17 cellular contexts compared by ENCODE assay signal in genomic region chr1:201660931-201661822, GRCh38.
DNase-seq lines count a peak whose midpoint lies in the region; ATAC-seq and TF ChIP-seq lines count a peak whose summit lies in the region.
"Had no signal": no experiment of that assay in that cellular context is flagged by ENCODE, and none has a peak within 500 bp of the region (broad histone marks: within the 10 kb centered on the region; RNA-seq: fewer than 3 reads in every experiment).

No MANE protein-coding gene starts in this region.

- H3K27me3 ChIP-seq in IMR-90 (ENCODE audit: control insufficient read depth, insufficient read depth, low read length) (no peaks in the 10 kb centered on the region), mesenchymal stem cell (ENCODE audit: control insufficient read depth in 1 of 2, insufficient read depth in 1 of 2, low read length in 2 of 2) (no peaks in the 10 kb centered on the region)

- H4K8ac ChIP-seq in IMR-90 (ENCODE audit: low read depth in 2 of 2, low read length in 2 of 2) (no peak overlapping the region), mesenchymal stem cell (ENCODE audit: low read length) (no peak overlapping the region)

- H2AK5ac ChIP-seq in IMR-90 (ENCODE audit: low read depth, low read length) (no peak overlapping the region), mesenchymal stem cell (ENCODE audit: low read length, severe bottlenecking) (no peak overlapping the region)

- H2AK9ac ChIP-seq in IMR-90 (replicated peaks; ENCODE audit: low read depth, low read length, poor library complexity) = no peak overlapping the region

- DNase-seq in D341Med (ENCODE audit: low spot score) = peak; percentile 60
- peak; percentile 50 for DNase-seq in IMR-90
- peak; percentile 56 for DNase-seq in amniotic epithelial cell (ENCODE audit: low read depth)
- DNase-seq in mesenchymal stem cell = peak; percentile 31
- no peak for DNase-seq in NCI-H748 (lab: John Stamatoyannopoulos, UW; ENCODE audit: unreplicated experiment)
- no peak for DNase-seq in activated CD4-positive, alpha-beta T cell treated with anti-CD3 and anti-CD28 coated beads for 4 hours
- DNase-seq: CD4-positive, alpha-beta memory T cell; DND-41; H9; NCI-H1436 treated with DMSO at 0.1 percent for 48 hours; NCI-H2081; NCI-H526 treated with DMSO at 0.1 percent for 48 hours had no signal

- no peak overlapping the region for H3K4ac ChIP-seq in IMR-90 (ENCODE audit: low read depth, low read length)
- H3K4ac ChIP-seq in mesenchymal stem cell (ENCODE audit: low read depth in 1 of 2, low read length in 2 of 2) = no peak overlapping the region

- H3K36me3 ChIP-seq in IMR-90 (ENCODE audit: control insufficient read depth, insufficient read depth, low read length) (peaks cover 24% of the 10 kb centered on the region), mesenchymal stem cell (ENCODE audit: control insufficient read depth in 1 of 2, insufficient read depth in 2 of 2, low read depth in 1 of 2, low read length in 2 of 2) (peaks cover 19 to 69% of the 10 kb centered on the region in 2 experiments)

- dilution Hi-C loops in IMR-90 (cut with HindIII; ENCODE audit: low sequenced_read_pairs, unreplicated experiment) = no loop called here

- intact Hi-C loops in IMR-90 (cut with micrococcal nuclease) = no loop called here

- 100% methylated on average over 2 of the region's 7 CpGs; no CpG with 5 or more reads in 1 of the 2 experiments for WGBS in IMR-90 (ENCODE audit: extremely low coverage in 2 of 2, insufficient read length in 1 of 2), 2 experiments
- WGBS in mesenchymal stem cell = 92% methylated on average over 6 of the region's 7 CpGs

- H2AFZ ChIP-seq in IMR-90 (replicated peaks; ENCODE audit: low read length, poor library complexity) = no peak overlapping the region
- H2AFZ ChIP-seq in mesenchymal stem cell (ENCODE audit: low read depth, low read length) = no peak overlapping the region

- H3K4me3 ChIP-seq in IMR-90 (ENCODE audit: insufficient read depth, low read depth, low read length) (no peak overlapping the region), mesenchymal stem cell (ENCODE audit: insufficient read depth in 1 of 2, low read depth in 1 of 2, low read length in 2 of 2) (no peak overlapping the region)
- H3K4me3 ChIP-seq: SK-N-MC had no signal

- peaks cover 100% of the 10 kb centered on the region for H4K20me1 ChIP-seq in IMR-90 (ENCODE audit: insufficient read depth, low read length)

- CTCF ChIA-PET in IMR-90 (lab: Yijun Ruan, JAX) = no interaction called here

- H3K18ac ChIP-seq in IMR-90 (ENCODE audit: low read depth, low read length) (no peak overlapping the region), mesenchymal stem cell (ENCODE audit: low read depth in 1 of 2, low read length in 2 of 2) (no peak overlapping the region)

- H2BK5ac ChIP-seq in IMR-90 (ENCODE audit: low read depth, low read length, poor library complexity, severe bottlenecking) (no peak overlapping the region), mesenchymal stem cell (ENCODE audit: low read depth, low read length, poor library complexity, severe bottlenecking) (no peak overlapping the region)

- no peak overlapping the region for H3K14ac ChIP-seq in IMR-90 (replicated peaks; ENCODE audit: low read depth, low read length)
- H3K14ac ChIP-seq in mesenchymal stem cell (ENCODE audit: low read length in 2 of 2) = no peak overlapping the region

- H3K9ac ChIP-seq in IMR-90 (ENCODE audit: low read depth, low read length) (no peak overlapping the region), mesenchymal stem cell (ENCODE audit: low read length) (no peak overlapping the region)

- H2BK12ac ChIP-seq in mesenchymal stem cell (ENCODE audit: low read length in 2 of 2) = no peak overlapping the region

- H4K91ac ChIP-seq in IMR-90 (ENCODE audit: insufficient read depth, low read depth, low read length) = no peak overlapping the region
- H4K91ac ChIP-seq in mesenchymal stem cell (ENCODE audit: low read length) = no peak overlapping the region

- no peak overlapping the region for H4K5ac ChIP-seq in IMR-90 (ENCODE audit: low read depth, low read length)

- no peak overlapping the region for H3K23ac ChIP-seq in IMR-90 (ENCODE audit: low read depth, low read length)
- peak overlapping the region in 1 of 2 experiments; percentile 26 for H3K23ac ChIP-seq in mesenchymal stem cell (ENCODE audit: low read length in 2 of 2)

- TF ChIP-seq CTCF in IMR-90 (conservative IDR thresholded peaks at IDR 0.05; ENCODE audit: low read depth, low read length) = no peak

- no peak overlapping the region for H3K56ac ChIP-seq in IMR-90 (ENCODE audit: extremely low read depth, insufficient read depth, low read length)

- H2BK120ac ChIP-seq in IMR-90 (ENCODE audit: low read depth, low read length) (no peak overlapping the region), mesenchymal stem cell (ENCODE audit: low read depth, low read length) (no peak overlapping the region)

- in situ Hi-C loops in IMR-90 (cut with MboI; ENCODE audit: low sequenced_read_pairs) = no loop called here

- no peak overlapping the region for H2BK20ac ChIP-seq in IMR-90 (ENCODE audit: low read depth, low read length)

- H3K4me1 ChIP-seq in IMR-90 (ENCODE audit: control insufficient read depth, insufficient read depth, low read length) (peaks cover 16% of the 10 kb centered on the region; the same call in 1 of the 2 replicates), mesenchymal stem cell (ENCODE audit: control insufficient read depth, insufficient read depth, low read depth, low read length) (peaks cover 8% of the 10 kb centered on the region)

- H2BK15ac ChIP-seq in IMR-90 (ENCODE audit: low read depth, low read length) = no peak overlapping the region
- no peak overlapping the region for H2BK15ac ChIP-seq in mesenchymal stem cell (ENCODE audit: low read depth, poor library complexity, severe bottlenecking)

- H3K4me2 ChIP-seq in IMR-90 (ENCODE audit: low read depth, low read length) = no peak overlapping the region
- H3K4me2 ChIP-seq in mesenchymal stem cell (ENCODE audit: low read length, poor library complexity, severe bottlenecking) = no peak overlapping the region

- H3K27ac ChIP-seq in IMR-90 (ENCODE audit: insufficient read depth, low read length) (no peak overlapping the region), mesenchymal stem cell (ENCODE audit: low read length, poor library complexity, severe bottlenecking) (no peak overlapping the region)
- H3K27ac ChIP-seq: SK-N-MC had no signal

- BruUV-seq in IMR-90 (replicated peaks; lab: Mats Ljungman, UMichigan) = no TSS peak

- H3K9me3 ChIP-seq in IMR-90 (ENCODE audit: control insufficient read depth, insufficient read depth, low read length) (no peaks in the 10 kb centered on the region), mesenchymal stem cell (ENCODE audit: control insufficient read depth, low read length) (no peaks in the 10 kb centered on the region)

- no peak for TF ChIP-seq RAD21 in IMR-90 (IDR thresholded peaks at IDR 0.05; ENCODE audit: low read length)

- POLR2A ChIA-PET in IMR-90 (lab: Charles Lee; ENCODE audit: unreplicated experiment) = no interaction called here

- H3K79me1 ChIP-seq in IMR-90 (ENCODE audit: low read depth in 1 of 2, low read length in 2 of 2) (peaks cover 33 to 100% of the 10 kb centered on the region in 2 experiments), mesenchymal stem cell (replicated peaks; ENCODE audit: low read length, poor library complexity, severe bottlenecking) (peaks cover 58% of the 10 kb centered on the region)

- ATAC-seq in IMR-90 (ENCODE audit: low read depth) = no peak
- no peak for ATAC-seq in GM19023 (IDR thresholded peaks at IDR 0.05; ENCODE audit: unreplicated experiment)
- no peak for ATAC-seq in activated CD4-positive, CD25-positive, alpha-beta regulatory T cell treated with anti-CD3 and anti-CD28 coated beads, Interleukin-2, amount 50 U/mL, for 24 hours
- ATAC-seq: Panc1, Right ventricle myocardium inferior had no signal

- peaks cover 64% of the 10 kb centered on the region for H3K9me1 ChIP-seq in IMR-90 (ENCODE audit: insufficient read depth, low read length)

- no peak for TF ChIP-seq POLR2A in IMR-90 (IDR thresholded peaks at IDR 0.05; ENCODE audit: low read depth, low read length)

TF ChIP-seq in IMR-90, 13 proteins besides CTCF, POLR2A, EP300 and RAD21:
- TF ChIP-seq CEBPB (IDR thresholded peaks at IDR 0.05; ENCODE audit: low read depth, low read length) (peak; percentile 56; the same call in 1 of the 2 replicates), MAZ (IDR thresholded peaks at IDR 0.05; ENCODE audit: borderline replicate concordance, low read depth, low read length) (no peak)

Comparison
In these comparisons a context has a peak if more than half of its experiments do, and no peak if none do; other contexts are left out.
1. DNase-seq: peak in D341Med (single experiment), IMR-90 (single experiment), amniotic epithelial cell (single experiment) and mesenchymal stem cell (single experiment); none in NCI-H748 (single experiment) and activated CD4-positive, alpha-beta T cell treated with anti-CD3 and anti-CD28 coated beads for 4 hours (0 of 2).